In genomic region chr16:79601092-79601977, GRCh38 we compare ENCODE assay signal across 8 cellular contexts. TPM values are rescaled to one million over a fixed set of nuclear protein-coding genes. Genes with fewer than 3 reads are reported as not detected.
DNase-seq lines count a peak whose midpoint lies in the region; ATAC-seq and TF ChIP-seq lines count a peak whose summit lies in the region.

No MANE protein-coding gene starts in this region.

- H3K4me1 Mint-ChIP-seq in activated T-cell treated with anti-CD3 and anti-CD28 coated beads, Interleukin-2, amount 50 U/mL, for 72 hours (ENCODE audit: low read depth): peaks cover 49% of the 10 kb centered on the region
- H3K4me1 Mint-ChIP-seq in natural killer cell treated with Interleukin-12 subunit alpha and Interleukin-12 subunit beta and Interleukin-15 and Interleukin-18, amount 100 ng/mL, for 72 hours (ENCODE audit: low read depth in 2 of 2): peaks cover 37 to 52% of the 10 kb centered on the region in 2 donors

- H3K4me3 Mint-ChIP-seq in activated T-cell treated with anti-CD3 and anti-CD28 coated beads, Interleukin-2, amount 50 U/mL, for 72 hours: peak overlapping the region; percentile 85 to 95
- H3K4me3 Mint-ChIP-seq in natural killer cell treated with Interleukin-12 subunit alpha and Interleukin-12 subunit beta and Interleukin-15 and Interleukin-18, amount 100 ng/mL, for 72 hours: peak overlapping the region; percentile 94

- H3K27ac Mint-ChIP-seq in activated T-cell treated with anti-CD3 and anti-CD28 coated beads, Interleukin-2, amount 50 U/mL, for 72 hours: peak overlapping the region; percentile 66
- H3K27ac Mint-ChIP-seq in natural killer cell treated with Interleukin-12 subunit alpha and Interleukin-12 subunit beta and Interleukin-15 and Interleukin-18, amount 100 ng/mL, for 72 hours: peak overlapping the region; percentile 75 to 79

- peaks cover 44% of the 10 kb centered on the region for H3K27me3 Mint-ChIP-seq in activated T-cell treated with anti-CD3 and anti-CD28 coated beads, Interleukin-2, amount 50 U/mL, for 72 hours (ENCODE audit: low read depth)
- H3K27me3 Mint-ChIP-seq in natural killer cell treated with Interleukin-12 subunit alpha and Interleukin-12 subunit beta and Interleukin-15 and Interleukin-18, amount 100 ng/mL, for 72 hours: peaks cover 6 to 8% of the 10 kb centered on the region in 2 donors

- POLR2A ChIA-PET in AG04450 (lab: Yijun Ruan, JAX): no interaction called here

- peak overlapping the region; percentile 27 for H3K9ac ChIP-seq in HUES48 (ENCODE audit: low read depth, low read length)

- H3K9me3 ChIP-seq in AG04450 (ENCODE audit: control insufficient read depth, insufficient read depth, low read length) (no peaks in the 10 kb centered on the region; the same call in 1 of the 2 replicates), HUES48 (ENCODE audit: control insufficient read depth, insufficient read depth, low read length) (no peaks in the 10 kb centered on the region)

- H3K36me3 ChIP-seq in HUES48 (ENCODE audit: control insufficient read depth, insufficient read depth, low read length): no peaks in the 10 kb centered on the region

- H3K9me3 Mint-ChIP-seq in activated T-cell treated with anti-CD3 and anti-CD28 coated beads, Interleukin-2, amount 50 U/mL, for 72 hours: no peaks in the 10 kb centered on the region
- H3K9me3 Mint-ChIP-seq in natural killer cell treated with Interleukin-12 subunit alpha and Interleukin-12 subunit beta and Interleukin-15 and Interleukin-18, amount 100 ng/mL, for 72 hours: no peaks in the 10 kb centered on the region

- H3K27me3 ChIP-seq in AG04450 (ENCODE audit: control insufficient read depth, insufficient read depth, low read length) (peaks cover 26% of the 10 kb centered on the region), HUES48 (ENCODE audit: control insufficient read depth, insufficient read depth, low read length) (peaks cover 15% of the 10 kb centered on the region)

- no peak for TF ChIP-seq CTCF in AG04450 (IDR thresholded peaks at IDR 0.05; ENCODE audit: low read depth, low read length)
- TF ChIP-seq CTCF in fibroblast of the aortic adventitia (IDR thresholded peaks at IDR 0.05; ENCODE audit: insufficient read depth, low read length): no peak

- H3K27ac ChIP-seq in AG04450 (ENCODE audit: low read depth, low read length) (no peak overlapping the region), HUES48 (ENCODE audit: low read depth, low read length) (peak overlapping the region; percentile 70)

- peak; percentile 5 for ATAC-seq in activated T-cell treated with anti-CD3 and anti-CD28 coated beads, Interleukin-2, amount 50 U/mL, for 72 hours (replicated peaks in 1 of 2)
- peak; percentile 15 to 40 for ATAC-seq in natural killer cell treated with Interleukin-12 subunit alpha and Interleukin-12 subunit beta and Interleukin-15 and Interleukin-18, amount 100 ng/mL, for 72 hours

- peaks cover 19% of the 10 kb centered on the region for H3K4me1 ChIP-seq in HUES48 (ENCODE audit: control insufficient read depth, insufficient read depth, low read length)

- H3K4me3 ChIP-seq in AG04450 (ENCODE audit: low read depth, low read length): peak overlapping the region; percentile 48
- H3K4me3 ChIP-seq in HUES48 (ENCODE audit: low read depth, low read length): peak overlapping the region; percentile 68
- peak overlapping the region; percentile 48 for H3K4me3 ChIP-seq in fibroblast of the aortic adventitia (ENCODE audit: low read depth, low read length)

- DNase-seq in AG04450 (ENCODE audit: low read depth, low spot score) (no peak), fibroblast of the aortic adventitia (ENCODE audit: low read depth) (no peak), SHP77 treated with DMSO at 0.1 percent for 48 hours (lab: John Stamatoyannopoulos, UW) (no peak), RKO (ENCODE audit: low spot score) (no peak), cerebellar cortex (ENCODE audit: low spot score) (no peak)
- peak; percentile 21 to 44 for DNase-seq in activated T-cell treated with anti-CD3 and anti-CD28 coated beads, Interleukin-2, amount 50 U/mL, for 72 hours
- no peak for DNase-seq in natural killer cell treated with Interleukin-12 subunit alpha and Interleukin-12 subunit beta and Interleukin-15 and Interleukin-18, amount 100 ng/mL, for 72 hours (ENCODE audit: low spot score)

- H3K36me3 Mint-ChIP-seq in activated T-cell treated with anti-CD3 and anti-CD28 coated beads, Interleukin-2, amount 50 U/mL, for 72 hours (ENCODE audit: insufficient read depth in 2 of 2): peaks cover 7 to 27% of the 10 kb centered on the region in 2 donors
- H3K36me3 Mint-ChIP-seq in natural killer cell treated with Interleukin-12 subunit alpha and Interleukin-12 subunit beta and Interleukin-15 and Interleukin-18, amount 100 ng/mL, for 72 hours: peaks cover 6% of the 10 kb centered on the region

- CTCF ChIA-PET in AG04450 (lab: Charles Lee): interaction anchor here (0.5 to 1.5 kb wide), 20 partner anchors 16 to 1894 kb away, joined by 3 to 9 read pairs (median 4); no protein-coding TSS in a partner anchor

RNA-seq across cellular contexts. Expression of gene MAF, which starts 0.8 kb away (rescaled TPM):
- 0.07 and 0.09 TPM in 2 replicates for polyA plus RNA-seq in AG04450 (2011; rRNA removed)
- polyA minus RNA-seq in AG04450 (2011; rRNA and poly(A)+ RNA removed): 0.14 TPM in 1 of 2 replicates, not detected in the other
- 100 to 1,000 TPM in 1 of 2 donors, 10 to 100 TPM in 1; 46.7 to 208 TPM for total RNA-seq in activated T-cell treated with anti-CD3 and anti-CD28 coated beads, Interleukin-2, amount 50 U/mL, for 72 hours
- 24.1 and 38.5 TPM in 2 replicates for total RNA-seq in fibroblast of the aortic adventitia (ENCODE audit: low replicate concordance)
- 10 to 100 TPM in 1 of 2 donors, 1 to 10 TPM in 1; 5.6 to 41.9 TPM for total RNA-seq in natural killer cell treated with Interleukin-12 subunit alpha and Interleukin-12 subunit beta and Interleukin-15 and Interleukin-18, amount 100 ng/mL, for 72 hours

Comparison
In these comparisons a context has a peak if more than half of its experiments do, and no peak if none do; other contexts are left out.
1. DNase-seq: peak in activated T-cell treated with anti-CD3 and anti-CD28 coated beads, Interleukin-2, amount 50 U/mL, for 72 hours (2 of 2); none in AG04450 (single experiment), fibroblast of the aortic adventitia (single experiment), natural killer cell treated with Interleukin-12 subunit alpha and Interleukin-12 subunit beta and Interleukin-15 and Interleukin-18, amount 100 ng/mL, for 72 hours (single experiment), SHP77 treated with DMSO at 0.1 percent for 48 hours (single experiment), RKO (single experiment) and cerebellar cortex (single experiment).
2. Peak in every context shown above with its lines, with median percentiles within 50 percentile points of each other: H3K4me3 ChIP-seq.